9 cellular contexts compared by ENCODE assay signal in genomic region chr11:61281581-61282250, GRCh38. TPM values are rescaled to one million over a fixed set of nuclear protein-coding genes. Genes with fewer than 3 reads are reported as not detected.
A peak's percentile ranks its signal among the peaks of the same experiment; 100 is the strongest.
DNase-seq lines count a peak whose midpoint lies in the region; ATAC-seq and TF ChIP-seq lines count a peak whose summit lies in the region.
"Had no signal": no experiment of that assay in that cellular context is flagged by ENCODE, and none has a peak within 500 bp of the region (broad histone marks: within the 10 kb centered on the region; RNA-seq: fewer than 3 reads in every experiment).

No MANE protein-coding gene starts in this region.

- H3K27ac Mint-ChIP-seq in natural killer cell treated with Interleukin-12 subunit alpha and Interleukin-12 subunit beta and Interleukin-15 and Interleukin-18, amount 100 ng/mL, for 72 hours, result no peak overlapping the region
- no peak overlapping the region for H3K27ac Mint-ChIP-seq in osteocyte (ENCODE audit: unreplicated experiment)
- H3K27ac Mint-ChIP-seq: activated naive CD4-positive, alpha-beta T cell treated with anti-CD3 and anti-CD28 coated beads, Interleukin-2, amount 50 U/mL, for 72 hours had no signal

- no peaks in the 10 kb centered on the region for H3K36me3 Mint-ChIP-seq in natural killer cell treated with Interleukin-12 subunit alpha and Interleukin-12 subunit beta and Interleukin-15 and Interleukin-18, amount 100 ng/mL, for 72 hours
- peaks cover 37% of the 10 kb centered on the region for H3K36me3 Mint-ChIP-seq in osteocyte (ENCODE audit: unreplicated experiment)

- no peaks in the 10 kb centered on the region for H3K9me3 Mint-ChIP-seq in natural killer cell treated with Interleukin-12 subunit alpha and Interleukin-12 subunit beta and Interleukin-15 and Interleukin-18, amount 100 ng/mL, for 72 hours
- no peaks in the 10 kb centered on the region for H3K9me3 Mint-ChIP-seq in osteocyte (ENCODE audit: unreplicated experiment)
- H3K9me3 Mint-ChIP-seq: activated naive CD4-positive, alpha-beta T cell treated with anti-CD3 and anti-CD28 coated beads, Interleukin-2, amount 50 U/mL, for 72 hours had no signal

- H3K27me3 Mint-ChIP-seq in natural killer cell treated with Interleukin-12 subunit alpha and Interleukin-12 subunit beta and Interleukin-15 and Interleukin-18, amount 100 ng/mL, for 72 hours, result peaks cover 5 to 6% of the 10 kb centered on the region in 2 donors
- no peaks in the 10 kb centered on the region for H3K27me3 Mint-ChIP-seq in osteocyte (ENCODE audit: unreplicated experiment)

- H3K4me3 Mint-ChIP-seq in natural killer cell treated with Interleukin-12 subunit alpha and Interleukin-12 subunit beta and Interleukin-15 and Interleukin-18, amount 100 ng/mL, for 72 hours, result no peak overlapping the region
- no peak overlapping the region for H3K4me3 Mint-ChIP-seq in osteocyte (ENCODE audit: unreplicated experiment)

- DNase-seq in ELF-1 (ENCODE audit: low read depth, low spot score) (peak; percentile 82), NCI-H748 treated with DMSO at 0.1 percent for 48 hours (lab: John Stamatoyannopoulos, UW) (peak; percentile 21), cerebellar cortex (ENCODE audit: low spot score) (peak; percentile 53), OCI-M2 (lab: John Stamatoyannopoulos, UW; ENCODE audit: unreplicated experiment) (no peak), KG1 (lab: John Stamatoyannopoulos, UW) (no peak), osteocyte (ENCODE audit: extremely low spot score, unreplicated experiment) (no peak)
- no peak for DNase-seq in natural killer cell treated with Interleukin-12 subunit alpha and Interleukin-12 subunit beta and Interleukin-15 and Interleukin-18, amount 100 ng/mL, for 72 hours (ENCODE audit: low spot score)

- TF ChIP-seq CTCF in osteocyte (IDR thresholded peaks at IDR 0.05), result no peak

- peak; percentile 65 to 79 for ATAC-seq in natural killer cell treated with Interleukin-12 subunit alpha and Interleukin-12 subunit beta and Interleukin-15 and Interleukin-18, amount 100 ng/mL, for 72 hours
- no peak for ATAC-seq in GM18909 (IDR thresholded peaks at IDR 0.05; ENCODE audit: poor library complexity, unreplicated experiment)

- H3K4me1 Mint-ChIP-seq in natural killer cell treated with Interleukin-12 subunit alpha and Interleukin-12 subunit beta and Interleukin-15 and Interleukin-18, amount 100 ng/mL, for 72 hours (ENCODE audit: low read depth in 2 of 2), result peaks cover 0 to 3% of the 10 kb centered on the region in 2 donors
- H3K4me1 Mint-ChIP-seq in osteocyte (ENCODE audit: unreplicated experiment), result peaks cover 21% of the 10 kb centered on the region

RNA-seq across cellular contexts. Expression of gene VWCE, which starts 13.4 kb away (rescaled TPM):
- 1 to 10 TPM; 2.1 to 3.3 TPM for total RNA-seq in natural killer cell treated with Interleukin-12 subunit alpha and Interleukin-12 subunit beta and Interleukin-15 and Interleukin-18, amount 100 ng/mL, for 72 hours
- 8.8 and 10.7 TPM in 2 replicates for total RNA-seq in osteocyte

RNA-seq across cellular contexts. Expression of gene PGA5, which starts 40.7 kb away (rescaled TPM):
- not detected for total RNA-seq in natural killer cell treated with Interleukin-12 subunit alpha and Interleukin-12 subunit beta and Interleukin-15 and Interleukin-18, amount 100 ng/mL, for 72 hours
- total RNA-seq in osteocyte, result not detected in 2 replicates
- total RNA-seq: activated naive CD4-positive, alpha-beta T cell treated with anti-CD3 and anti-CD28 coated beads, Interleukin-2, amount 50 U/mL, for 72 hours had no signal

RNA-seq across cellular contexts. Expression of gene DDB1, which starts 51.2 kb away (rescaled TPM):
- 100 to 1,000 TPM; 241 to 276 TPM for total RNA-seq in natural killer cell treated with Interleukin-12 subunit alpha and Interleukin-12 subunit beta and Interleukin-15 and Interleukin-18, amount 100 ng/mL, for 72 hours
- 259 and 266 TPM in 2 replicates for total RNA-seq in osteocyte

RNA-seq across cellular contexts. Expression of gene TKFC, which starts 51.3 kb away (rescaled TPM):
- 10 to 100 TPM; 18.9 to 38.9 TPM for total RNA-seq in natural killer cell treated with Interleukin-12 subunit alpha and Interleukin-12 subunit beta and Interleukin-15 and Interleukin-18, amount 100 ng/mL, for 72 hours
- total RNA-seq in osteocyte, result 41.7 and 46.3 TPM in 2 replicates

RNA-seq across cellular contexts. Expression of gene PGA4, which starts 59.6 kb away (rescaled TPM):
- not detected for total RNA-seq in natural killer cell treated with Interleukin-12 subunit alpha and Interleukin-12 subunit beta and Interleukin-15 and Interleukin-18, amount 100 ng/mL, for 72 hours
- total RNA-seq in osteocyte, result not detected in 2 replicates
- total RNA-seq: activated naive CD4-positive, alpha-beta T cell treated with anti-CD3 and anti-CD28 coated beads, Interleukin-2, amount 50 U/mL, for 72 hours had no signal

Comparison
In these comparisons a context has a peak if more than half of its experiments do, and no peak if none do; other contexts are left out.
1. DNase-seq: peak in ELF-1 (single experiment), NCI-H748 treated with DMSO at 0.1 percent for 48 hours (single experiment) and cerebellar cortex (single experiment); none in natural killer cell treated with Interleukin-12 subunit alpha and Interleukin-12 subunit beta and Interleukin-15 and Interleukin-18, amount 100 ng/mL, for 72 hours (single experiment), OCI-M2 (single experiment), KG1 (single experiment) and osteocyte (single experiment).